ENCODE assay signal across 11 cellular contexts in genomic region chr20:17594443-17594842, GRCh38. TPM values are rescaled to one million over a fixed set of nuclear protein-coding genes. Genes with fewer than 3 reads are reported as not detected.
DNase-seq lines count a peak whose midpoint lies in the region; ATAC-seq and TF ChIP-seq lines count a peak whose summit lies in the region.
"Had no signal": no experiment of that assay in that cellular context is flagged by ENCODE, and none has a peak within 500 bp of the region (broad histone marks: within the 10 kb centered on the region; RNA-seq: fewer than 3 reads in every experiment).

No MANE protein-coding gene starts in this region.

- H3K14ac ChIP-seq in neuronal stem cell (ENCODE audit: low read length) = no peak overlapping the region

- H2AFZ ChIP-seq in neuronal stem cell (ENCODE audit: low read length) = no peak overlapping the region

- H3K27me3 Mint-ChIP-seq in HFFc6 (ENCODE audit: insufficient read depth) = no peaks in the 10 kb centered on the region; the same call in 1 of the 2 replicates
- H3K27me3 Mint-ChIP-seq: brain had no signal

- H3K9me3 ChIP-seq in breast epithelium (no peaks in the 10 kb centered on the region), left ventricle myocardium inferior (replicated peaks) (no peaks in the 10 kb centered on the region), neuronal stem cell (replicated peaks in 1 of 2; ENCODE audit: control insufficient read depth in 2 of 2, insufficient read depth in 1 of 2, low read depth in 1 of 2, low read length in 2 of 2) (no peaks in the 10 kb centered on the region)
- H3K9me3 ChIP-seq: right lobe of liver had no signal

- ATAC-seq in GM21717 (IDR thresholded peaks at IDR 0.05; ENCODE audit: unreplicated experiment) = no peak

- no peaks in the 10 kb centered on the region for H3K27me3 ChIP-seq in breast epithelium
- H3K27me3 ChIP-seq in left ventricle myocardium inferior (ENCODE audit: low read depth) = no peaks in the 10 kb centered on the region
- no peaks in the 10 kb centered on the region for H3K27me3 ChIP-seq in neuronal stem cell (ENCODE audit: control insufficient read depth in 3 of 3, insufficient read depth in 3 of 3, low read depth in 1 of 3, low read length in 3 of 3)
- H3K27me3 ChIP-seq: right lobe of liver had no signal

- in situ Hi-C loops in ACHN (cut with HindIII; ENCODE audit: low pct_ligation_motif_present, low pct_unique_long_range_greater_than_20kb, low sequenced_read_pairs) = no loop called here

- no peak overlapping the region for H2BK120ac ChIP-seq in neuronal stem cell (ENCODE audit: low read depth, low read length)

- H3K9me3 Mint-ChIP-seq in HFFc6 = no peaks in the 10 kb centered on the region

- peak overlapping the region; percentile 22 for H3K27ac Mint-ChIP-seq in HFFc6

- no peak for TF ChIP-seq POLR2A in breast epithelium (IDR thresholded peaks at IDR 0.05)

- H2AK5ac ChIP-seq in neuronal stem cell (ENCODE audit: low read depth, low read length) = no peak overlapping the region

- H3K23ac ChIP-seq in neuronal stem cell (ENCODE audit: low read depth, low read length, poor library complexity) = no peak overlapping the region

- H2BK15ac ChIP-seq in neuronal stem cell (ENCODE audit: low read length) = no peak overlapping the region

- H3K4me2 ChIP-seq in neuronal stem cell (ENCODE audit: insufficient read depth, low read length, poor library complexity, severe bottlenecking) = no peak overlapping the region

- H3K36me3 Mint-ChIP-seq in HFFc6 (ENCODE audit: low read depth) = peaks cover 31% of the 10 kb centered on the region

- intact Hi-C loops in breast epithelium (cut with DNase I; ENCODE audit: low total_unique reads) = no loop called here
- intact Hi-C loops in left ventricle myocardium inferior (cut with micrococcal nuclease) = no loop called here

- peaks cover 3 to 32% of the 10 kb centered on the region in 2 donors for H3K4me1 ChIP-seq in breast epithelium
- peaks cover 97% of the 10 kb centered on the region for H3K4me1 ChIP-seq in left ventricle myocardium inferior
- H3K4me1 ChIP-seq in neuronal stem cell (ENCODE audit: control insufficient read depth in 2 of 2, insufficient read depth in 1 of 2, low read depth in 1 of 2, low read length in 2 of 2) = peaks cover 0 to 6% of the 10 kb centered on the region in 2 donors

- H3K36me3 ChIP-seq in breast epithelium = no peaks in the 10 kb centered on the region
- H3K36me3 ChIP-seq in left ventricle myocardium inferior = peaks cover 5% of the 10 kb centered on the region
- H3K36me3 ChIP-seq in neuronal stem cell (replicated peaks in 1 of 2; ENCODE audit: control insufficient read depth in 2 of 2, insufficient read depth in 2 of 2, low read length in 2 of 2) = peaks cover 0 to 3% of the 10 kb centered on the region in 2 donors
- H3K36me3 ChIP-seq: right lobe of liver had no signal

- no peak overlapping the region for H3K18ac ChIP-seq in neuronal stem cell (ENCODE audit: low read length)

- H4K8ac ChIP-seq in neuronal stem cell (ENCODE audit: low read depth, low read length) = no peak overlapping the region

- no peak for DNase-seq in HFFc6
- DNase-seq in breast epithelium (ENCODE audit: low spot score in 2 of 2) = peak; percentile 78 to 85
- DNase-seq in left ventricle myocardium inferior = no peak
- DNase-seq in pulmonary artery endothelial cell (ENCODE audit: low read depth, low spot score) = peak; percentile 66
- DNase-seq in NCI-H748 (lab: John Stamatoyannopoulos, UW; ENCODE audit: unreplicated experiment) = no peak
- no peak for DNase-seq in ACHN
- no peak for DNase-seq in neuronal stem cell (ENCODE audit: low spot score)
- DNase-seq: DMS 273 treated with DMSO at 0.1 percent for 48 hours, right lobe of liver had no signal

- peaks cover 3% of the 10 kb centered on the region for H3K79me1 ChIP-seq in neuronal stem cell (ENCODE audit: low read depth, low read length)

- H3K4ac ChIP-seq in neuronal stem cell (ENCODE audit: low read length) = no peak overlapping the region

- TF ChIP-seq CTCF in HFFc6 (IDR thresholded peaks at IDR 0.05) (no peak), breast epithelium (IDR thresholded peaks at IDR 0.05) (no peak), left ventricle myocardium inferior (IDR thresholded peaks at IDR 0.05; ENCODE audit: borderline replicate concordance) (no peak)

- H2BK5ac ChIP-seq in neuronal stem cell (ENCODE audit: low read length) = no peak overlapping the region

- H3K27ac ChIP-seq in breast epithelium (peak overlapping the region; percentile 53 to 78), left ventricle myocardium inferior (replicated peaks) (peak overlapping the region; percentile 49), neuronal stem cell (replicated peaks; ENCODE audit: low read length) (no peak overlapping the region)
- H3K27ac ChIP-seq: right lobe of liver had no signal

- no peak overlapping the region for H3K4me3 ChIP-seq in breast epithelium
- H3K4me3 ChIP-seq in left ventricle myocardium inferior = no peak overlapping the region
- no peak overlapping the region for H3K4me3 ChIP-seq in neuronal stem cell (ENCODE audit: low read length in 2 of 2)
- H3K4me3 ChIP-seq: right lobe of liver had no signal

- no peak overlapping the region for H4K91ac ChIP-seq in neuronal stem cell (ENCODE audit: low read depth, low read length, poor library complexity)

- peaks cover 85% of the 10 kb centered on the region for H3K4me1 Mint-ChIP-seq in HFFc6 (ENCODE audit: low read depth)

- no peak overlapping the region for H3K9ac ChIP-seq in neuronal stem cell (ENCODE audit: low read depth, low read length, poor library complexity)

- H2BK12ac ChIP-seq in neuronal stem cell (ENCODE audit: low read length) = no peak overlapping the region

- no peak overlapping the region; the same call in 1 of the 2 replicates for H3K4me3 Mint-ChIP-seq in HFFc6

RNA-seq across cellular contexts. Expression of gene DSTN, which starts 24.6 kb away (rescaled TPM):
- total RNA-seq in HFFc6 (2021; fragmentation: NEBNext Ultra II Directional; extraction: Animal tissue kit (Norgen Biotek cat#: 25700)) = 100 to 1,000 TPM; 497 to 624 (median 521) TPM
- total RNA-seq in breast epithelium (100 to 1,000 TPM; 180 to 384 (median 272) TPM), left ventricle myocardium inferior (635 TPM), pulmonary artery endothelial cell (200 and 203 TPM in 2 replicates)
- 252 TPM for polyA plus RNA-seq in neuronal stem cell (2013, experiment 1 of 2)
- 243 TPM for polyA plus RNA-seq in neuronal stem cell (2013, experiment 2 of 2)

Comparison
In these comparisons a context has a peak if more than half of its experiments do, and no peak if none do; other contexts are left out.
1. DNase-seq: peak in breast epithelium (2 of 2) and pulmonary artery endothelial cell (single experiment); none in HFFc6 (single experiment), left ventricle myocardium inferior (single experiment), NCI-H748 (single experiment), ACHN (single experiment) and neuronal stem cell (single experiment).